ENCODE assay signal across 8 cellular contexts in the genomic region with DNA sequence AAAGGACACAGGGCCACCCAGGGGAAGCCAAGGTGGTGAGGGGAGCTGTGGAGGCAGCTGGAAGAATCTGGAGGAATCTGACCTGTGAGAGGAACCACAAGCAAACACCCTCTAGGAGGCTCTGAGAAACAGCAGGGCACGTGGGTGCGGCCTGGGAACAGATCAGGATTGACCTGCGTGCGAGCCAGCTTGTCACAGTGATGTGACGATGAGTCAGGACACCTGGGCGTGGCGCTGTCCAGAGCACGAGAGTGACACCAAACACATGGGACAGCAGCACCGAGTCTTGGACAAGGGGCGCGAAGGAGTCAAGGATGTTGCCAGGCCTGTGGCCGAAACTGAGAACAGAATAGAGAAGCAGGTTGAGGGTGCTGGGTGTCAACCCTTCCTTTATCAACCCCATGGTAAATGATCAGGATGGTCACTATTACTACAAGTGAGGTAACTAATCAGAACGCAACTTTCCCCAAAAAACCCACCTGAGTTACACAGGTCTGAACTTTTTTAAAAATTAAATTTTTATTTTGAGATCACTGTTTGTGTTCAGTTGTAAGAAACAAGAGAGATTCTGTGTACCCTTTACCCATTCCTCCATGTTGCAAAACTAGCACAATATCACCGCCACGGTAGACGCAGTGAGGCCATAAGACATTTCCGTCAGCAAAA. TPM values are rescaled to one million over a fixed set of nuclear protein-coding genes. Genes with fewer than 3 reads are reported as not detected.
DNase-seq lines count a peak whose midpoint lies in the region; ATAC-seq and TF ChIP-seq lines count a peak whose summit lies in the region.

No MANE protein-coding gene starts in this region.

- H3K9me2 ChIP-seq in OCI-LY1 (ENCODE audit: low read depth, low read length) = no peaks in the 10 kb centered on the region

- H3K27ac Mint-ChIP-seq in MCF 10A (ENCODE audit: low read depth, unreplicated experiment) = peak overlapping the region; percentile 94
- H3K27ac Mint-ChIP-seq in stimulated activated effector memory CD8-positive, alpha-beta T cell treated with anti-CD3 and anti-CD28 coated beads, Interleukin-12 subunit alpha, Interleukin-12 subunit beta, amount 100 ng/mL, for 72 hours = peak overlapping the region; percentile 94

- no peaks in the 10 kb centered on the region for H3K79me2 ChIP-seq in OCI-LY1 (ENCODE audit: insufficient read depth, low read length)

- H3K36me3 ChIP-seq in OCI-LY1 (ENCODE audit: insufficient read depth, low read length) = peaks cover 30% of the 10 kb centered on the region

- peak overlapping the region; percentile 98 for H3K4me2 ChIP-seq in OCI-LY1 (ENCODE audit: low read length)

- intact Hi-C loops in MCF 10A (cut with micrococcal nuclease) = loop anchor here (1.0 to 5.0 kb wide), 2 partner anchors 71 to 112 kb away; a partner anchor contains a TSS

- no peaks in the 10 kb centered on the region for H3K9me3 Mint-ChIP-seq in MCF 10A (ENCODE audit: unreplicated experiment)
- no peaks in the 10 kb centered on the region for H3K9me3 Mint-ChIP-seq in stimulated activated effector memory CD8-positive, alpha-beta T cell treated with anti-CD3 and anti-CD28 coated beads, Interleukin-12 subunit alpha, Interleukin-12 subunit beta, amount 100 ng/mL, for 72 hours

- H2AFZ ChIP-seq in OCI-LY1 (ENCODE audit: low read length) = no peak overlapping the region

- DNase-seq in C1 segment of cervical spinal cord (lab: John Stamatoyannopoulos, UW) (peak in 8 of 14 donors; percentile 24 to 51 (median 32)), MCF 10A (ENCODE audit: unreplicated experiment) (peak; percentile 56), NCI-H1048 (lab: John Stamatoyannopoulos, UW) (no peak)
- peak in 1 of 2 donors; percentile 58 for DNase-seq in stimulated activated effector memory CD8-positive, alpha-beta T cell treated with anti-CD3 and anti-CD28 coated beads, Interleukin-12 subunit alpha, Interleukin-12 subunit beta, amount 100 ng/mL, for 72 hours (ENCODE audit: low spot score in 2 of 2)

- POLR2A ChIA-PET in MCF 10A (lab: Yijun Ruan, JAX) = interaction anchor here (0.6 to 2.0 kb wide), 8 partner anchors 9 to 293 kb away, joined by 3 to 10 read pairs (median 4); a partner anchor contains a TSS

- peaks cover 27% of the 10 kb centered on the region for H3K4me1 ChIP-seq in OCI-LY1 (ENCODE audit: insufficient read depth, low read length, severe bottlenecking)

- H3K4me3 Mint-ChIP-seq in MCF 10A (ENCODE audit: unreplicated experiment) = peak overlapping the region; percentile 84
- peak overlapping the region; percentile 88 for H3K4me3 Mint-ChIP-seq in stimulated activated effector memory CD8-positive, alpha-beta T cell treated with anti-CD3 and anti-CD28 coated beads, Interleukin-12 subunit alpha, Interleukin-12 subunit beta, amount 100 ng/mL, for 72 hours

- H3K27ac ChIP-seq in OCI-LY1 (ENCODE audit: low read depth, low read length, poor library complexity, severe bottlenecking) = peak overlapping the region; percentile 57
- H3K27ac ChIP-seq in layer of hippocampus (ENCODE audit: low read depth, low read length) = peak overlapping the region; percentile 89

- ATAC-seq in GM18870 (IDR thresholded peaks at IDR 0.05; ENCODE audit: unreplicated experiment) (peak; percentile 66), HG03045 (IDR thresholded peaks at IDR 0.05; ENCODE audit: unreplicated experiment) (peak; percentile 49)
- ATAC-seq in stimulated activated effector memory CD8-positive, alpha-beta T cell treated with anti-CD3 and anti-CD28 coated beads, Interleukin-12 subunit alpha, Interleukin-12 subunit beta, amount 100 ng/mL, for 72 hours = peak; percentile 6

- no peaks in the 10 kb centered on the region for H3K27me3 Mint-ChIP-seq in MCF 10A (ENCODE audit: insufficient read depth, unreplicated experiment)

- BruUV-seq in MCF 10A (replicated peaks; lab: Mats Ljungman, UMichigan) = TSS peak; percentile 54

- no peak for TF ChIP-seq CTCF in OCI-LY1 (IDR thresholded peaks at IDR 0.05; ENCODE audit: low read length)
- no peak for TF ChIP-seq CTCF in MCF 10A (IDR thresholded peaks at IDR 0.05; ENCODE audit: unreplicated experiment)

- peaks cover 17% of the 10 kb centered on the region for H3K36me3 Mint-ChIP-seq in MCF 10A (ENCODE audit: insufficient read depth, unreplicated experiment)
- peaks cover 50% of the 10 kb centered on the region for H3K36me3 Mint-ChIP-seq in stimulated activated effector memory CD8-positive, alpha-beta T cell treated with anti-CD3 and anti-CD28 coated beads, Interleukin-12 subunit alpha, Interleukin-12 subunit beta, amount 100 ng/mL, for 72 hours

- no peaks in the 10 kb centered on the region for H4K20me1 ChIP-seq in OCI-LY1 (ENCODE audit: insufficient read depth, low read length)

- peaks cover 19% of the 10 kb centered on the region for H3K4me1 Mint-ChIP-seq in MCF 10A (ENCODE audit: insufficient read depth, unreplicated experiment)
- peaks cover 22% of the 10 kb centered on the region for H3K4me1 Mint-ChIP-seq in stimulated activated effector memory CD8-positive, alpha-beta T cell treated with anti-CD3 and anti-CD28 coated beads, Interleukin-12 subunit alpha, Interleukin-12 subunit beta, amount 100 ng/mL, for 72 hours

- CTCF ChIA-PET in MCF 10A (lab: Yijun Ruan, JAX) = interaction anchor here (0.6 to 0.7 kb wide), 2 partner anchors 37 to 184 kb away, joined by 3 read pairs; no protein-coding TSS in a partner anchor

- H3F3A ChIP-seq in OCI-LY1 (ENCODE audit: insufficient read depth, low read length) = no peaks in the 10 kb centered on the region

- H3K9me3 ChIP-seq in OCI-LY1 (ENCODE audit: low read length) = no peaks in the 10 kb centered on the region

- H3K27me3 ChIP-seq in OCI-LY1 (ENCODE audit: insufficient read depth, low read length) (no peaks in the 10 kb centered on the region), layer of hippocampus (ENCODE audit: control insufficient read depth, insufficient read depth, low read length) (no peaks in the 10 kb centered on the region)

- peak overlapping the region; percentile 80 for H3K4me3 ChIP-seq in OCI-LY1 (ENCODE audit: low read depth, low read length, poor library complexity, severe bottlenecking)

- peak overlapping the region; percentile 83 for H3K9ac ChIP-seq in OCI-LY1 (ENCODE audit: low read length)

RNA-seq across cellular contexts. Expression of a gene that starts 0.6 kb away (rescaled TPM):
- 3.6 and 4.1 TPM in 2 replicates for total RNA-seq in MCF 10A (2022)

RNA-seq across cellular contexts. Expression of a gene that starts 25.3 kb away (rescaled TPM):
- not detected in 2 replicates for total RNA-seq in MCF 10A (2022)

RNA-seq across cellular contexts. Expression of a gene that starts 54.7 kb away (rescaled TPM):
- not detected in 2 replicates for total RNA-seq in MCF 10A (2022)

Comparison
In these comparisons a context has a peak if more than half of its experiments do, and no peak if none do; other contexts are left out.
1. ATAC-seq: peak in every context shown above with its lines; median percentile 66 in GM18870; 49 in HG03045; 6 in stimulated activated effector memory CD8-positive, alpha-beta T cell treated with anti-CD3 and anti-CD28 coated beads, Interleukin-12 subunit alpha, Interleukin-12 subunit beta, amount 100 ng/mL, for 72 hours.